In the genomic region with DNA sequence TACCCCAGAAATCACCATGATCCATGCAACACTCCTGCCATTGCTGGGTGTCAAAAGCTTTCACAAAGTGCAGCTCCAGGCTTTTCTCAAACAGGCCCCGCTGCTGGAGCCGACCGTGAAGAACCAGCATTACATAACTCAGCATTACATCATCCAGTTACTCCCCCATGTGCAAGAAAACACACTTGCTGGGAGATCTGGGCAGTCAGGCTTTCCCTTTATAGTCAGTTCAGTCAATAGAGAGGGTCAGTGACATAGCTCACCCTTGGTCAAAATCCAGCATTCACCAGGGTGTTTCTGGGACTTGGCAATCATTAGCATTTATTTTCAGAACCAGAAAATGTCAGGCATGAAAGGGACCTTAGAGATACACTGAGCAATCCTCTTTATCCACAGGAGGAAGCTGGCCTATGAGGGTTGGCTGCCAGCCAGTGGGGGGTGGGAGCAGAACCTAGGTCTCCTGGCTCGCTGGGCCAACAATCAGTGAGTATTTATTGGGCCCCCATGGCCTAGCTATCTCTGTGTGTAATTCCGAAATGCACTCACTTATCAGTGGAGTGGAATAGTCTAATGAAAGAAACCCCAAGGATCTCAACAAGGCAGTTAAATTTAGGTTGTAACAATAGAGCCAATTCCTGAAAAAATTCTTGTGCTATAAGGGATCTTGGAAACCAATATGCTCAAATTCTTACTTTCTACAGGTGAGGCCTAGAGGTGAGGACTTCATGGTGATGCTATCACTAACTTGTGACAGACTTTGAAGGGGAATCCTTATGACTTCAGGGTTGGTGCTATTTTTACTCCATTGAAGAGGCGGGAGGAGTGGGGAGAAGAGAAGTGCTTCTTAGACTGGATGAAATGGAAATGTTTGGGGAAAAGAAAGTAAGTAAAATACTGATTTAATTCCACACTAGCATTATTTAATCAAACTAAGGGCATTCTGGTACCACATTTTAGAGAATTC, we compare ENCODE assay signal across 1 cellular context.
TF ChIP-seq lines count a peak whose summit lies in the region.

No MANE protein-coding gene starts in this region.

TF ChIP-seq in HEK293, 187 proteins besides CTCF, POLR2A, EP300 and RAD21 (continued from another document and continues in another):
- TF ChIP-seq, protein P1, sequence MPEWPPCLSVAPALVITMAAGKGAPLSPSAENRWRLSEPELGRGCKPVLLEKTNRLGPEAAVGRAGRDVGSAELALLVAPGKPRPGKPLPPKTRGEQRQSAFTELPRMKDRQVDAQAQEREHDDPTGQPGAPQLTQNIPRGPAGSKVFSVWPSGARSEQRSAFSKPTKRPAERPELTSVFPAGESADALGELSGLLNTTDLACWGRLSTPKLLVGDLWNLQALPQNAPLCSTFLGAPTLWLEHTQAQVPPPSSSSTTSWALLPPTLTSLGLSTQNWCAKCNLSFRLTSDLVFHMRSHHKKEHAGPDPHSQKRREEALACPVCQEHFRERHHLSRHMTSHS (tag by site-specific recombination; IDR thresholded peaks at IDR 0.05): no peak
- TF ChIP-seq ZNF561 (tag by site-specific recombination; IDR thresholded peaks at IDR 0.05; ENCODE audit: borderline replicate concordance) (no peak), ZNF366 (tag by site-specific recombination; conservative IDR thresholded peaks at IDR 0.05) (peak; percentile 64), ZNF747 (tag by site-specific recombination; IDR thresholded peaks at IDR 0.05) (no peak), ZNF521 (tag by site-specific recombination; IDR thresholded peaks at IDR 0.05) (no peak), EGR2 (tag by site-specific recombination; IDR thresholded peaks at IDR 0.05; ENCODE audit: low read depth) (no peak), ZFP69B (tag by site-specific recombination; IDR thresholded peaks at IDR 0.05) (peak; percentile 17; the same call in 1 of the 2 replicates), SP3 (tag by site-specific recombination; IDR thresholded peaks at IDR 0.05) (no peak), ZBTB20 (tag by site-specific recombination; IDR thresholded peaks at IDR 0.05) (peak; percentile 45), ZNF248 (tag by site-specific recombination; IDR thresholded peaks at IDR 0.05) (no peak), KLF16 (tag by site-specific recombination; IDR thresholded peaks at IDR 0.05) (no peak), ZNF530 (tag by site-specific recombination; IDR thresholded peaks at IDR 0.05; ENCODE audit: low read depth) (no peak), ZNF223 (tag by site-specific recombination; IDR thresholded peaks at IDR 0.05) (no peak), ZNF707 (tag by site-specific recombination; IDR thresholded peaks at IDR 0.05) (no peak), ZNF394 (tag by site-specific recombination; IDR thresholded peaks at IDR 0.05; ENCODE audit: borderline replicate concordance) (peak; percentile 62; the same call in 1 of the 2 replicates), ZNF580 (tag by site-specific recombination; IDR thresholded peaks at IDR 0.05) (peak; percentile 27; the same call in 1 of the 2 replicates), ZNF138 (tag by site-specific recombination; IDR thresholded peaks at IDR 0.05; ENCODE audit: borderline replicate concordance) (no peak), YY2 (tag by site-specific recombination; IDR thresholded peaks at IDR 0.05) (no peak), ZNF654 (tag by site-specific recombination; IDR thresholded peaks at IDR 0.05; ENCODE audit: low read depth) (no peak), ZNF426 (tag by site-specific recombination; IDR thresholded peaks at IDR 0.05) (no peak), ZNF624 (tag by site-specific recombination; IDR thresholded peaks at IDR 0.05) (no peak), ZNF114 (tag by site-specific recombination; IDR thresholded peaks at IDR 0.05) (no peak), ZNF670 (tag by site-specific recombination; IDR thresholded peaks at IDR 0.05; ENCODE audit: low read depth) (no peak), GLIS1 (tag by site-specific recombination; IDR thresholded peaks at IDR 0.05) (peak; percentile 89), ZNF391 (tag by site-specific recombination; IDR thresholded peaks at IDR 0.05; ENCODE audit: borderline replicate concordance, low read depth) (no peak), ZNF658 (tag by site-specific recombination; IDR thresholded peaks at IDR 0.05) (no peak), ZNF274 (IDR thresholded peaks at IDR 0.05; ENCODE audit: low read length) (no peak), ZNF274 (tag by site-specific recombination; IDR thresholded peaks at IDR 0.05; ENCODE audit: borderline replicate concordance) (no peak), FEZF1 (tag by site-specific recombination; IDR thresholded peaks at IDR 0.05) (peak; percentile 62), ZSCAN18 (tag by site-specific recombination; IDR thresholded peaks at IDR 0.05) (no peak), PRDM2 (tag by site-specific recombination; IDR thresholded peaks at IDR 0.05; ENCODE audit: borderline replicate concordance) (no peak), ZNF24 (tag by site-specific recombination; IDR thresholded peaks at IDR 0.05) (peak; percentile 64), ZNF350 (tag by site-specific recombination; IDR thresholded peaks at IDR 0.05) (no peak), SCRT1 (tag by site-specific recombination; IDR thresholded peaks at IDR 0.05; ENCODE audit: borderline replicate concordance) (no peak)
- TF ChIP-seq, protein P2, sequence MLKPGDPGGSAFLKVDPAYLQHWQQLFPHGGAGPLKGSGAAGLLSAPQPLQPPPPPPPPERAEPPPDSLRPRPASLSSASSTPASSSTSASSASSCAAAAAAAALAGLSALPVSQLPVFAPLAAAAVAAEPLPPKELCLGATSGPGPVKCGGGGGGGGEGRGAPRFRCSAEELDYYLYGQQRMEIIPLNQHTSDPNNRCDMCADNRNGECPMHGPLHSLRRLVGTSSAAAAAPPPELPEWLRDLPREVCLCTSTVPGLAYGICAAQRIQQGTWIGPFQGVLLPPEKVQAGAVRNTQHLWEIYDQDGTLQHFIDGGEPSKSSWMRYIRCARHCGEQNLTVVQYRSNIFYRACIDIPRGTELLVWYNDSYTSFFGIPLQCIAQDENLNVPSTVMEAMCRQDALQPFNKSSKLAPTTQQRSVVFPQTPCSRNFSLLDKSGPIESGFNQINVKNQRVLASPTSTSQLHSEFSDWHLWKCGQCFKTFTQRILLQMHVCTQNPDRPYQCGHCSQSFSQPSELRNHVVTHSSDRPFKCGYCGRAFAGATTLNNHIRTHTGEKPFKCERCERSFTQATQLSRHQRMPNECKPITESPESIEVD (tag by site-specific recombination; IDR thresholded peaks at IDR 0.05): peak; percentile 35; the same call in 1 of the 2 replicates
- TF ChIP-seq, protein P3, sequence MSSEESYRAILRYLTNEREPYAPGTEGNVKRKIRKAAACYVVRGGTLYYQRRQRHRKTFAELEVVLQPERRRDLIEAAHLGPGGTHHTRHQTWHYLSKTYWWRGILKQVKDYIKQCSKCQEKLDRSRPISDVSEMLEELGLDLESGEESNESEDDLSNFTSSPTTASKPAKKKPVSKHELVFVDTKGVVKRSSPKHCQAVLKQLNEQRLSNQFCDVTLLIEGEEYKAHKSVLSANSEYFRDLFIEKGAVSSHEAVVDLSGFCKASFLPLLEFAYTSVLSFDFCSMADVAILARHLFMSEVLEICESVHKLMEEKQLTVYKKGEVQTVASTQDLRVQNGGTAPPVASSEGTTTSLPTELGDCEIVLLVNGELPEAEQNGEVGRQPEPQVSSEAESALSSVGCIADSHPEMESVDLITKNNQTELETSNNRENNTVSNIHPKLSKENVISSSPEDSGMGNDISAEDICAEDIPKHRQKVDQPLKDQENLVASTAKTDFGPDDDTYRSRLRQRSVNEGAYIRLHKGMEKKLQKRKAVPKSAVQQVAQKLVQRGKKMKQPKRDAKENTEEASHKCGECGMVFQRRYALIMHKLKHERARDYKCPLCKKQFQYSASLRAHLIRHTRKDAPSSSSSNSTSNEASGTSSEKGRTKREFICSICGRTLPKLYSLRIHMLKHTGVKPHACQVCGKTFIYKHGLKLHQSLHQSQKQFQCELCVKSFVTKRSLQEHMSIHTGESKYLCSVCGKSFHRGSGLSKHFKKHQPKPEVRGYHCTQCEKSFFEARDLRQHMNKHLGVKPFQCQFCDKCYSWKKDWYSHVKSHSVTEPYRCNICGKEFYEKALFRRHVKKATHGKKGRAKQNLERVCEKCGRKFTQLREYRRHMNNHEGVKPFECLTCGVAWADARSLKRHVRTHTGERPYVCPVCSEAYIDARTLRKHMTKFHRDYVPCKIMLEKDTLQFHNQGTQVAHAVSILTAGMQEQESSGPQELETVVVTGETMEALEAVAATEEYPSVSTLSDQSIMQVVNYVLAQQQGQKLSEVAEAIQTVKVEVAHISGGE (tag by site-specific recombination; conservative IDR thresholded peaks at IDR 0.05; ENCODE audit: low read depth): no peak
- TF ChIP-seq, protein P4, sequence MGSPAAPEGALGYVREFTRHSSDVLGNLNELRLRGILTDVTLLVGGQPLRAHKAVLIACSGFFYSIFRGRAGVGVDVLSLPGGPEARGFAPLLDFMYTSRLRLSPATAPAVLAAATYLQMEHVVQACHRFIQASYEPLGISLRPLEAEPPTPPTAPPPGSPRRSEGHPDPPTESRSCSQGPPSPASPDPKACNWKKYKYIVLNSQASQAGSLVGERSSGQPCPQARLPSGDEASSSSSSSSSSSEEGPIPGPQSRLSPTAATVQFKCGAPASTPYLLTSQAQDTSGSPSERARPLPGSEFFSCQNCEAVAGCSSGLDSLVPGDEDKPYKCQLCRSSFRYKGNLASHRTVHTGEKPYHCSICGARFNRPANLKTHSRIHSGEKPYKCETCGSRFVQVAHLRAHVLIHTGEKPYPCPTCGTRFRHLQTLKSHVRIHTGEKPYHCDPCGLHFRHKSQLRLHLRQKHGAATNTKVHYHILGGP (tag by site-specific recombination; IDR thresholded peaks at IDR 0.05): no peak
- TF ChIP-seq, protein P5, sequence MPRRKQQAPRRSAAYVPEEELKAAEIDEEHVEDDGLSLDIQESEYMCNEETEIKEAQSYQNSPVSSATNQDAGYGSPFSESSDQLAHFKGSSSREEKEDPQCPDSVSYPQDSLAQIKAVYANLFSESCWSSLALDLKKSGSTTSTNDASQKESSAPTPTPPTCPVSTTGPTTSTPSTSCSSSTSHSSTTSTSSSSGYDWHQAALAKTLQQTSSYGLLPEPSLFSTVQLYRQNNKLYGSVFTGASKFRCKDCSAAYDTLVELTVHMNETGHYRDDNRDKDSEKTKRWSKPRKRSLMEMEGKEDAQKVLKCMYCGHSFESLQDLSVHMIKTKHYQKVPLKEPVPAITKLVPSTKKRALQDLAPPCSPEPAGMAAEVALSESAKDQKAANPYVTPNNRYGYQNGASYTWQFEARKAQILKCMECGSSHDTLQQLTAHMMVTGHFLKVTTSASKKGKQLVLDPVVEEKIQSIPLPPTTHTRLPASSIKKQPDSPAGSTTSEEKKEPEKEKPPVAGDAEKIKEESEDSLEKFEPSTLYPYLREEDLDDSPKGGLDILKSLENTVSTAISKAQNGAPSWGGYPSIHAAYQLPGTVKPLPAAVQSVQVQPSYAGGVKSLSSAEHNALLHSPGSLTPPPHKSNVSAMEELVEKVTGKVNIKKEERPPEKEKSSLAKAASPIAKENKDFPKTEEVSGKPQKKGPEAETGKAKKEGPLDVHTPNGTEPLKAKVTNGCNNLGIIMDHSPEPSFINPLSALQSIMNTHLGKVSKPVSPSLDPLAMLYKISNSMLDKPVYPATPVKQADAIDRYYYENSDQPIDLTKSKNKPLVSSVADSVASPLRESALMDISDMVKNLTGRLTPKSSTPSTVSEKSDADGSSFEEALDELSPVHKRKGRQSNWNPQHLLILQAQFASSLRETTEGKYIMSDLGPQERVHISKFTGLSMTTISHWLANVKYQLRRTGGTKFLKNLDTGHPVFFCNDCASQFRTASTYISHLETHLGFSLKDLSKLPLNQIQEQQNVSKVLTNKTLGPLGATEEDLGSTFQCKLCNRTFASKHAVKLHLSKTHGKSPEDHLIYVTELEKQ (tag by site-specific recombination; IDR thresholded peaks at IDR 0.05; ENCODE audit: borderline replicate concordance): no peak
